ENCODE assay signal across 2 cellular contexts in the genomic region with DNA sequence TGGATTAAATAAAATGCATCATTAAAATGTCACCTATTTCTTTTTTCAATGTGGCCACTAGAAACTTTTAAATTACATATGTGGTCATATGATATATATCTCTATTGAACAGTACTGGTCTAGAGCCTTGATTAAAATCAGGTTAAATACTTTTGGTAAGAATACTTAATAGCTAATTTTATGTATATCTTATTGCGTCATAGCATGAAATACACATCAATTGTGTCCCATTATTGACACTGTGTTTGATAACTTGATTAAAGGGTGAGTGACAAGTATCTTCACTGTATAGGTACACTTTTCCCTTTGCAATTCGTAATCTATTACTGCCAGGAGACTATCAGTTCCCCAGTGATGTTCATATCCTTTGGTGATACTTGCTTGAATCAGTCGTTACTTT.
TF ChIP-seq lines count a peak whose summit lies in the region.

No MANE protein-coding gene starts in this region.

TF ChIP-seq in IMR-90, 13 proteins besides CTCF, POLR2A, EP300 and RAD21:
- TF ChIP-seq, protein P1, sequence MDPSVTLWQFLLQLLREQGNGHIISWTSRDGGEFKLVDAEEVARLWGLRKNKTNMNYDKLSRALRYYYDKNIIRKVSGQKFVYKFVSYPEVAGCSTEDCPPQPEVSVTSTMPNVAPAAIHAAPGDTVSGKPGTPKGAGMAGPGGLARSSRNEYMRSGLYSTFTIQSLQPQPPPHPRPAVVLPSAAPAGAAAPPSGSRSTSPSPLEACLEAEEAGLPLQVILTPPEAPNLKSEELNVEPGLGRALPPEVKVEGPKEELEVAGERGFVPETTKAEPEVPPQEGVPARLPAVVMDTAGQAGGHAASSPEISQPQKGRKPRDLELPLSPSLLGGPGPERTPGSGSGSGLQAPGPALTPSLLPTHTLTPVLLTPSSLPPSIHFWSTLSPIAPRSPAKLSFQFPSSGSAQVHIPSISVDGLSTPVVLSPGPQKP (IDR thresholded peaks at IDR 0.05; ENCODE audit: borderline replicate concordance, low read depth, low read length) = no peak
- no peak for TF ChIP-seq MAFK (IDR thresholded peaks at IDR 0.05; ENCODE audit: low read depth, low read length)
- TF ChIP-seq MXI1 (IDR thresholded peaks at IDR 0.05; ENCODE audit: borderline replicate concordance, low read depth, low read length) = no peak
- TF ChIP-seq SMC3 (IDR thresholded peaks at IDR 0.05; ENCODE audit: low read depth, low read length) = no peak
- TF ChIP-seq, protein P2, sequence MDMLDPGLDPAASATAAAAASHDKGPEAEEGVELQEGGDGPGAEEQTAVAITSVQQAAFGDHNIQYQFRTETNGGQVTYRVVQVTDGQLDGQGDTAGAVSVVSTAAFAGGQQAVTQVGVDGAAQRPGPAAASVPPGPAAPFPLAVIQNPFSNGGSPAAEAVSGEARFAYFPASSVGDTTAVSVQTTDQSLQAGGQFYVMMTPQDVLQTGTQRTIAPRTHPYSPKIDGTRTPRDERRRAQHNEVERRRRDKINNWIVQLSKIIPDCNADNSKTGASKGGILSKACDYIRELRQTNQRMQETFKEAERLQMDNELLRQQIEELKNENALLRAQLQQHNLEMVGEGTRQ (IDR thresholded peaks at IDR 0.05; ENCODE audit: low read depth, low read length) = no peak
- peak; percentile 81 for TF ChIP-seq CEBPB (IDR thresholded peaks at IDR 0.05; ENCODE audit: low read depth, low read length)
- TF ChIP-seq MAZ (IDR thresholded peaks at IDR 0.05; ENCODE audit: borderline replicate concordance, low read depth, low read length) = no peak

TF ChIP-seq in K562, 482 proteins besides CTCF, POLR2A, EP300 and RAD21 (continued from another document):
- TF ChIP-seq TRIM24 (IDR thresholded peaks at IDR 0.05) (no peak), ZNF23 (CRISPR knock-in tag; IDR thresholded peaks at IDR 0.05) (no peak), CEBPG (CRISPR knock-in tag; IDR thresholded peaks at IDR 0.05) (no peak), CEBPG (tag; conservative IDR thresholded peaks at IDR 0.05 in 1 of 2, IDR thresholded peaks at IDR 0.05 in 1 of 2) (peak; percentile 36 to 86; a peak in 2 of 4 replicates), CEBPB (tag; IDR thresholded peaks at IDR 0.05) (peak; percentile 47; the same call in 1 of the 2 replicates), NFE2 (IDR thresholded peaks at IDR 0.05; ENCODE audit: low read depth) (no peak), CBX2 (IDR thresholded peaks at IDR 0.05; ENCODE audit: insufficient read depth, low read length, poor library complexity, severe bottlenecking) (no peak), SREBF1 (IDR thresholded peaks at IDR 0.05; ENCODE audit: borderline replicate concordance, low read depth, low read length) (no peak), FOSL1 (tag; conservative IDR thresholded peaks at IDR 0.05) (no peak), NRF1 (conservative IDR thresholded peaks at IDR 0.05 in 1 of 2, IDR thresholded peaks at IDR 0.05 in 1 of 2) (no peak)
- TF ChIP-seq, protein P3, sequence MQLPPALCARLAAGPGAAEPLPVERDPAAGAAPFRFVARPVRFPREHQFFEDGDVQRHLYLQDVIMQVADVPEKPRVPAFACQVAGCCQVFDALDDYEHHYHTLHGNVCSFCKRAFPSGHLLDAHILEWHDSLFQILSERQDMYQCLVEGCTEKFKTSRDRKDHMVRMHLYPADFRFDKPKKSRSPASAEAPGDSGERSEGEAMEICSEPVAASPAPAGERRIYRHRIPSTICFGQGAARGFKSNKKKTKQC (CRISPR knock-in tag; IDR thresholded peaks at IDR 0.05) = no peak
- TF ChIP-seq, protein P4, sequence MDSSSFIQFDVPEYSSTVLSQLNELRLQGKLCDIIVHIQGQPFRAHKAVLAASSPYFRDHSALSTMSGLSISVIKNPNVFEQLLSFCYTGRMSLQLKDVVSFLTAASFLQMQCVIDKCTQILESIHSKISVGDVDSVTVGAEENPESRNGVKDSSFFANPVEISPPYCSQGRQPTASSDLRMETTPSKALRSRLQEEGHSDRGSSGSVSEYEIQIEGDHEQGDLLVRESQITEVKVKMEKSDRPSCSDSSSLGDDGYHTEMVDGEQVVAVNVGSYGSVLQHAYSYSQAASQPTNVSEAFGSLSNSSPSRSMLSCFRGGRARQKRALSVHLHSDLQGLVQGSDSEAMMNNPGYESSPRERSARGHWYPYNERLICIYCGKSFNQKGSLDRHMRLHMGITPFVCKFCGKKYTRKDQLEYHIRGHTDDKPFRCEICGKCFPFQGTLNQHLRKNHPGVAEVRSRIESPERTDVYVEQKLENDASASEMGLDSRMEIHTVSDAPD (CRISPR knock-in tag; IDR thresholded peaks at IDR 0.05) = no peak
- TF ChIP-seq, protein P5, sequence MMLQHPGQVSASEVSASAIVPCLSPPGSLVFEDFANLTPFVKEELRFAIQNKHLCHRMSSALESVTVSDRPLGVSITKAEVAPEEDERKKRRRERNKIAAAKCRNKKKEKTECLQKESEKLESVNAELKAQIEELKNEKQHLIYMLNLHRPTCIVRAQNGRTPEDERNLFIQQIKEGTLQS (IDR thresholded peaks at IDR 0.05) = peak; percentile 7; the same call in 1 of the 2 replicates
- TF ChIP-seq, protein P5 (CRISPR knock-in tag; conservative IDR thresholded peaks at IDR 0.05) = no peak
TF ChIP-seq in K562: peak in this region for 3.
